9 cellular contexts compared by ENCODE assay signal in genomic region chr6:33700391-33701050, GRCh38. TPM values are rescaled to one million over a fixed set of nuclear protein-coding genes. Genes with fewer than 3 reads are reported as not detected.
DNase-seq lines count a peak whose midpoint lies in the region; ATAC-seq, FAIRE-seq and TF ChIP-seq lines count a peak whose summit lies in the region.
"Had no signal": no experiment of that assay in that cellular context is flagged by ENCODE, and none has a peak within 500 bp of the region (broad histone marks: within the 10 kb centered on the region; RNA-seq: fewer than 3 reads in every experiment).

No MANE protein-coding gene starts in this region.

- H3K9me3 ChIP-seq in effector memory CD4-positive, alpha-beta T cell (ENCODE audit: control insufficient read depth, low read length): no peaks in the 10 kb centered on the region

- ATAC-seq in GM19395 (IDR thresholded peaks at IDR 0.05; ENCODE audit: unreplicated experiment): no peak

- H3K27ac ChIP-seq in effector memory CD4-positive, alpha-beta T cell (ENCODE audit: insufficient read depth, low read length, poor library complexity, severe bottlenecking): peak overlapping the region; percentile 5

- FAIRE-seq in H54 (lab: Jason Lieb, UNC): peak; percentile 36

- peak; percentile 65 for DNase-seq in Caki2 (ENCODE audit: low read depth)
- peak; percentile 44 for DNase-seq in H54 (ENCODE audit: insufficient read length, low spot score)
- peak; percentile 43 for DNase-seq in NCI-H2196 treated with DMSO at 0.1 percent for 48 hours (lab: John Stamatoyannopoulos, UW; ENCODE audit: unreplicated experiment)
- peak; percentile 70 for DNase-seq in activated CD4-positive, alpha-beta T cell treated with anti-CD3 and anti-CD28 coated beads, Interleukin-2, amount 50 U/mL, for 4 hours
- DNase-seq in effector memory CD4-positive, alpha-beta T cell: peak; percentile 40 to 57 (median 44)
- DNase-seq in myocyte (ENCODE audit: low read depth): peak; percentile 83
- DNase-seq in stimulated activated naive CD4-positive, alpha-beta T cell (lab: John Stamatoyannopoulos, UW): peak; percentile 46 to 75 (median 60)

- peaks cover 30% of the 10 kb centered on the region for H3K4me1 ChIP-seq in effector memory CD4-positive, alpha-beta T cell (ENCODE audit: control insufficient read depth, insufficient read depth, low read length, poor library complexity, severe bottlenecking)

- in situ Hi-C loops in Caki2 (cut with HindIII; ENCODE audit: low pct_unique_long_range_greater_than_20kb, low sequenced_read_pairs): no loop called here

- no peaks in the 10 kb centered on the region for H3K27me3 ChIP-seq in effector memory CD4-positive, alpha-beta T cell (replicated peaks; ENCODE audit: control insufficient read depth, insufficient read depth, low read length, poor library complexity, severe bottlenecking)

- no peaks in the 10 kb centered on the region for H3K36me3 ChIP-seq in effector memory CD4-positive, alpha-beta T cell (ENCODE audit: control insufficient read depth, insufficient read depth, low read length)

- no peak overlapping the region for H3K4me3 ChIP-seq in effector memory CD4-positive, alpha-beta T cell (ENCODE audit: insufficient read depth, low read depth, low read length, poor library complexity, severe bottlenecking)

- no peak for TF ChIP-seq POLR2A in H54 (IDR thresholded peaks at IDR 0.05; ENCODE audit: low read depth, low read length)

RNA-seq across cellular contexts. Expression of gene UQCC2, which starts 11.0 kb away (rescaled TPM):
- total RNA-seq in Caki2 (2014; rRNA removed; shearing (Covaris generic); ENCODE audit: low replicate concordance): 41.7 and 68.5 TPM in 2 replicates
- total RNA-seq in myocyte: 47.2 and 73.0 TPM in 2 replicates
- 165 TPM for polyA plus RNA-seq in myocyte (2012)

RNA-seq across cellular contexts. Expression of gene IP6K3, which starts 46.2 kb away (rescaled TPM):
- total RNA-seq in Caki2 (2014; rRNA removed; shearing (Covaris generic); ENCODE audit: low replicate concordance): 0.07 and 0.12 TPM in 2 replicates
- 70.3 and 72.6 TPM in 2 replicates for total RNA-seq in myocyte
- polyA plus RNA-seq in myocyte (2012): 40.7 TPM
- total RNA-seq: T-helper 2 cell treated with Interferon-gamma antibody and Interleukin-4, amounts not matched to agents 100 ng/mL and 5 ng/mL, for 36 hours had no signal

Comparison
In these comparisons a context has a peak if more than half of its experiments do, and no peak if none do; other contexts are left out.
1. RNA of gene IP6K3, which starts 46.2 kb away (total RNA-seq): 70.3 to 72.6 TPM in myocyte; 0.07 to 0.12 TPM in Caki2; every median in the first group is over 10 times any median in the second.
2. Peak in every context shown above with its lines, with median percentiles within 50 percentile points of each other: DNase-seq.